In the genomic region with DNA sequence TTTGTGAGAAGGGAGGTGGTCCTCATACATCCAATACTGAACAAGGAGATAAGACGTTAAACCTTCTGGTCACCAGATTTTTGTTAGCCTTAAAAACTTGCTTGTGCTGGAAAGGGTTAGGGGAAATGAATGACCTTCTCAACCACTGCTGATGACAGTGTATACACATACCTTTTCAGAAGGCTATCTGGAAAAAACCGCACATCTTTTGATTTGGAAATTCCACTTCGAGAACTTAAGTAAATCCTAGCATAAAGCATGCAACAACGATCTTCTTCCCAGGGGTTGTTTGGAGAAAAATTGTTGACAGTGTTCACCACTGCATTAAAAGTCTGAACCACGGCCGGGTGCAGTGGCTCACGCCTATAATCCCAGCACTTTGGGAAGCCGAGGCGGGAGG, we compare ENCODE assay signal across 18 cellular contexts. TPM values are rescaled to one million over a fixed set of nuclear protein-coding genes. Genes with fewer than 3 reads are reported as not detected.
DNase-seq lines count a peak whose midpoint lies in the region; ATAC-seq and TF ChIP-seq lines count a peak whose summit lies in the region.
"Had no signal": no experiment of that assay in that cellular context is flagged by ENCODE, and none has a peak within 500 bp of the region (broad histone marks: within the 10 kb centered on the region; RNA-seq: fewer than 3 reads in every experiment).

No MANE protein-coding gene starts in this region.

- H3K79me1 ChIP-seq in mesenchymal stem cell (replicated peaks; ENCODE audit: low read length, poor library complexity, severe bottlenecking): peaks cover 1% of the 10 kb centered on the region

- H3F3A ChIP-seq in GM23338 (replicated peaks; ENCODE audit: low read depth): no peaks in the 10 kb centered on the region

- H3K9me3 ChIP-seq in CD4-positive, alpha-beta T cell (ENCODE audit: control insufficient read depth, low read length): no peaks in the 10 kb centered on the region
- H3K9me3 ChIP-seq in mesenchymal stem cell (ENCODE audit: control insufficient read depth, low read length): no peaks in the 10 kb centered on the region

- H2BK15ac ChIP-seq in mesenchymal stem cell (ENCODE audit: low read depth, poor library complexity, severe bottlenecking): no peak overlapping the region

- no peak overlapping the region for H2BK5ac ChIP-seq in mesenchymal stem cell (ENCODE audit: low read depth, low read length, poor library complexity, severe bottlenecking)

- H3K4me1 ChIP-seq in GM23338 (ENCODE audit: insufficient read depth) (peaks cover 22% of the 10 kb centered on the region), mesenchymal stem cell (ENCODE audit: control insufficient read depth, insufficient read depth, low read depth, low read length) (peaks cover 3% of the 10 kb centered on the region)

- WGBS in mesenchymal stem cell: 99% methylated on average over 9 of the region's 9 CpGs

- no peak overlapping the region for H3K23ac ChIP-seq in mesenchymal stem cell (ENCODE audit: low read length in 2 of 2)

- POLR2A ChIA-PET in CD4-positive, alpha-beta T cell (lab: Charles Lee): no interaction called here

- H3K36me3 ChIP-seq in GM23338 (ENCODE audit: insufficient read depth) (peaks cover 4% of the 10 kb centered on the region; the same call in 1 of the 2 replicates), mesenchymal stem cell (ENCODE audit: control insufficient read depth in 1 of 2, insufficient read depth in 2 of 2, low read depth in 1 of 2, low read length in 2 of 2) (peaks cover 10 to 67% of the 10 kb centered on the region in 2 experiments)

- peak overlapping the region; percentile 15 for H3K27ac Mint-ChIP-seq in CD4-positive, alpha-beta T cell
- no peak overlapping the region for H3K27ac Mint-ChIP-seq in GM23338

- no peak overlapping the region for H2AK5ac ChIP-seq in mesenchymal stem cell (ENCODE audit: low read length, severe bottlenecking)

- ATAC-seq in CD4-positive, alpha-beta T cell (ENCODE audit: poor library complexity): no peak
- ATAC-seq in GM23338 (no peak), HG03521 (IDR thresholded peaks at IDR 0.05; ENCODE audit: unreplicated experiment) (no peak)
- ATAC-seq: HepG2 had no signal

- H4K20me1 ChIP-seq in GM23338 (replicated peaks; ENCODE audit: insufficient read depth): peaks cover 93% of the 10 kb centered on the region

- no peak overlapping the region for H2BK12ac ChIP-seq in mesenchymal stem cell (ENCODE audit: low read length in 2 of 2)

- H4K8ac ChIP-seq in mesenchymal stem cell (ENCODE audit: low read length): no peak overlapping the region

- no peak overlapping the region for H3K27ac ChIP-seq in CD4-positive, alpha-beta T cell (ENCODE audit: low read depth, low read length)
- H3K27ac ChIP-seq in GM23338 (ENCODE audit: low read depth) (0 out of 2 replicates have a peak overlapping the region, but pooled peaks have one; percentile 22), mesenchymal stem cell (ENCODE audit: low read length, poor library complexity, severe bottlenecking) (no peak overlapping the region)
- H3K27ac ChIP-seq: C4-2B, KMS-11, RWPE1 had no signal

- peaks cover 100% of the 10 kb centered on the region for H3K79me2 ChIP-seq in GM23338 (replicated peaks; ENCODE audit: insufficient read depth)

- no peak overlapping the region for H2BK120ac ChIP-seq in mesenchymal stem cell (ENCODE audit: low read depth, low read length)

- no peak for DNase-seq in CD4-positive, alpha-beta T cell
- no peak for DNase-seq in GM23338 (ENCODE audit: low spot score)
- peak; percentile 90 for DNase-seq in amniotic epithelial cell (ENCODE audit: low read depth)
- peak; percentile 51 for DNase-seq in mesenchymal stem cell
- no peak for DNase-seq in Ammon's horn (ENCODE audit: low spot score)
- DNase-seq in HuH-7 (ENCODE audit: low spot score): no peak
- DNase-seq: DMS79 treated with DMSO at 0.1 percent for 48 hours, NCI-H1436, NCI-H1930, NCI-H226, NCI-H524, NCI-H82, SIG-M5 had no signal

- H3K4me3 ChIP-seq in GM23338: no peak overlapping the region
- no peak overlapping the region for H3K4me3 ChIP-seq in mesenchymal stem cell (ENCODE audit: insufficient read depth in 1 of 2, low read depth in 1 of 2, low read length in 2 of 2)

- no peak overlapping the region for H4K91ac ChIP-seq in mesenchymal stem cell (ENCODE audit: low read length)

- H3K9me3 Mint-ChIP-seq in CD4-positive, alpha-beta T cell: peaks cover 2% of the 10 kb centered on the region
- no peaks in the 10 kb centered on the region for H3K9me3 Mint-ChIP-seq in GM23338

- CTCF ChIA-PET in CD4-positive, alpha-beta T cell (lab: Charles Lee): no interaction called here

- intact Hi-C loops in CD4-positive, alpha-beta T cell (cut with DNase I, micrococcal nuclease): no loop called here

- H3K4me2 ChIP-seq in GM23338: no peak overlapping the region
- H3K4me2 ChIP-seq in mesenchymal stem cell (ENCODE audit: low read length, poor library complexity, severe bottlenecking): no peak overlapping the region
- H3K4me2 ChIP-seq: KMS-11 had no signal

- no peak overlapping the region for H3K4ac ChIP-seq in mesenchymal stem cell (ENCODE audit: low read depth in 1 of 2, low read length in 2 of 2)

- H3K14ac ChIP-seq in mesenchymal stem cell (ENCODE audit: low read length in 2 of 2): no peak overlapping the region

- H3K4me1 Mint-ChIP-seq in CD4-positive, alpha-beta T cell (ENCODE audit: low read depth): peaks cover 91% of the 10 kb centered on the region
- peaks cover 45% of the 10 kb centered on the region for H3K4me1 Mint-ChIP-seq in GM23338

- H3K27me3 Mint-ChIP-seq in CD4-positive, alpha-beta T cell: no peaks in the 10 kb centered on the region
- H3K27me3 Mint-ChIP-seq in GM23338 (ENCODE audit: insufficient read depth, low read depth, poor library complexity): no peaks in the 10 kb centered on the region

- H3K9me2 ChIP-seq in GM23338 (ENCODE audit: insufficient read depth): no peaks in the 10 kb centered on the region

- H2AFZ ChIP-seq in GM23338: no peak overlapping the region
- H2AFZ ChIP-seq in mesenchymal stem cell (ENCODE audit: low read depth, low read length): no peak overlapping the region

- TF ChIP-seq CTCF in CD4-positive, alpha-beta T cell (IDR thresholded peaks at IDR 0.05): no peak
- TF ChIP-seq CTCF in GM23338 (conservative IDR thresholded peaks at IDR 0.05; ENCODE audit: low read depth in 2 of 2): no peak

- peaks cover 67% of the 10 kb centered on the region for H3K36me3 Mint-ChIP-seq in CD4-positive, alpha-beta T cell (ENCODE audit: low read depth)
- peaks cover 42% of the 10 kb centered on the region for H3K36me3 Mint-ChIP-seq in GM23338 (ENCODE audit: low read depth)

- H3K9ac ChIP-seq in mesenchymal stem cell (ENCODE audit: low read length): no peak overlapping the region
- H3K9ac ChIP-seq: KMS-11 had no signal

- H3K18ac ChIP-seq in mesenchymal stem cell (ENCODE audit: low read depth in 1 of 2, low read length in 2 of 2): no peak overlapping the region

- no peak overlapping the region for H3K4me3 Mint-ChIP-seq in CD4-positive, alpha-beta T cell
- H3K4me3 Mint-ChIP-seq in GM23338: no peak overlapping the region

- H3K27me3 ChIP-seq in CD4-positive, alpha-beta T cell (ENCODE audit: control insufficient read depth, insufficient read depth, low read length): no peaks in the 10 kb centered on the region
- H3K27me3 ChIP-seq in GM23338 (ENCODE audit: insufficient read depth) (no peaks in the 10 kb centered on the region), mesenchymal stem cell (ENCODE audit: control insufficient read depth in 1 of 2, insufficient read depth in 1 of 2, low read length in 2 of 2) (no peaks in the 10 kb centered on the region)

TF ChIP-seq in GM23338, 12 proteins besides CTCF, POLR2A, EP300 and RAD21 (continues in another document):
- TF ChIP-seq CREB1 (CRISPR knock-in tag; IDR thresholded peaks at IDR 0.05; ENCODE audit: low read depth) (no peak), ZNF331 (CRISPR knock-in tag; IDR thresholded peaks at IDR 0.05; ENCODE audit: low read depth) (no peak), EZH2 (IDR thresholded peaks at IDR 0.05; ENCODE audit: low read depth, unreplicated experiment) (no peak), NANOG (IDR thresholded peaks at IDR 0.05; ENCODE audit: borderline replicate concordance) (no peak), POLR2AphosphoS5 (IDR thresholded peaks at IDR 0.05; ENCODE audit: low read depth) (no peak), ZNF114 (CRISPR knock-in tag; IDR thresholded peaks at IDR 0.05) (no peak)
- TF ChIP-seq, protein P1, sequence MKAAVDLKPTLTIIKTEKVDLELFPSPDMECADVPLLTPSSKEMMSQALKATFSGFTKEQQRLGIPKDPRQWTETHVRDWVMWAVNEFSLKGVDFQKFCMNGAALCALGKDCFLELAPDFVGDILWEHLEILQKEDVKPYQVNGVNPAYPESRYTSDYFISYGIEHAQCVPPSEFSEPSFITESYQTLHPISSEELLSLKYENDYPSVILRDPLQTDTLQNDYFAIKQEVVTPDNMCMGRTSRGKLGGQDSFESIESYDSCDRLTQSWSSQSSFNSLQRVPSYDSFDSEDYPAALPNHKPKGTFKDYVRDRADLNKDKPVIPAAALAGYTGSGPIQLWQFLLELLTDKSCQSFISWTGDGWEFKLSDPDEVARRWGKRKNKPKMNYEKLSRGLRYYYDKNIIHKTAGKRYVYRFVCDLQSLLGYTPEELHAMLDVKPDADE (IDR thresholded peaks at IDR 0.05): no peak

RNA-seq across cellular contexts. Expression of gene YWHAQ, which starts 7.6 kb away (rescaled TPM):
- 100 to 1,000 TPM in 1 of 2 experiments, 10 to 100 TPM in 1; 95.8 to 101 TPM for total RNA-seq in CD4-positive, alpha-beta T cell
- 464 and 490 TPM in 2 replicates for total RNA-seq in GM23338 (2014; rRNA removed; shearing (Covaris generic))
- 248 and 295 TPM in 2 replicates for polyA plus RNA-seq in GM23338 (2016; fragmentation: Nextera tagmentation; extraction: Ambion mirVana)
- polyA plus RNA-seq in mesenchymal stem cell (2013, experiment 1 of 2): 317 TPM
- polyA plus RNA-seq in mesenchymal stem cell (2013, experiment 2 of 2): 324 TPM

Comparison
In these comparisons a context has a peak if more than half of its experiments do, and no peak if none do; other contexts are left out.
1. DNase-seq: peak in amniotic epithelial cell (single experiment) and mesenchymal stem cell (single experiment); none in CD4-positive, alpha-beta T cell (0 of 10), GM23338 (single experiment), Ammon's horn (single experiment) and HuH-7 (single experiment).